In genomic region chr19:47047931-47048399, GRCh38 we compare ENCODE assay signal across 8 cellular contexts. TPM values are rescaled to one million over a fixed set of nuclear protein-coding genes. Genes with fewer than 3 reads are reported as not detected.
A peak's percentile ranks its signal among the peaks of the same experiment; 100 is the strongest.
DNase-seq lines count a peak whose midpoint lies in the region; ATAC-seq, FAIRE-seq and TF ChIP-seq lines count a peak whose summit lies in the region.

No MANE protein-coding gene starts in this region.

- FAIRE-seq in urothelium cell line (lab: Jason Lieb, UNC), result peak; percentile 44

- no peak for TF ChIP-seq POLR2A in prostate gland (IDR thresholded peaks at IDR 0.05)

- under 1% methylated on average over 25 of the region's 32 CpGs for WGBS in prostate gland

- H3K27ac ChIP-seq in prostate gland, result peak overlapping the region; percentile 73 to 76

- H3K27me3 ChIP-seq in GM06990 (replicated peaks; ENCODE audit: control insufficient read depth, insufficient read depth, low read length) (no peaks in the 10 kb centered on the region), prostate gland (replicated peaks; ENCODE audit: insufficient read depth) (no peaks in the 10 kb centered on the region)

- H3K36me3 ChIP-seq in GM06990 (ENCODE audit: control insufficient read depth, insufficient read depth, low read length) (no peaks in the 10 kb centered on the region), prostate gland (no peaks in the 10 kb centered on the region)

- peak overlapping the region; percentile 84 for H3K4me3 ChIP-seq in GM06990 (replicated peaks; ENCODE audit: low read depth, low read length)
- H3K4me3 ChIP-seq in prostate gland, result peak overlapping the region; percentile 91 to 95

- ATAC-seq in HG02610 (IDR thresholded peaks at IDR 0.05; ENCODE audit: unreplicated experiment) (peak; percentile 54), left ventricle myocardium superior (peak; percentile 89)

- intact Hi-C loops in left ventricle myocardium superior (cut with micrococcal nuclease) (no loop called here), prostate gland (cut with DNase I) (no loop called here)

- peak; percentile 80 for DNase-seq in GM06990 (ENCODE audit: extremely low read depth, insufficient read length)
- DNase-seq in NCI-H1417 (lab: John Stamatoyannopoulos, UW), result peak; percentile 47 to 84 (median 72)
- DNase-seq in T follicular helper cell (ENCODE audit: low read depth), result peak; percentile 44
- peak in 55 of 56 donors; percentile 18 to 92 (median 79) for DNase-seq in amygdala (lab: John Stamatoyannopoulos, UW)
- DNase-seq in left ventricle myocardium superior, result peak; percentile 86
- DNase-seq in prostate gland (ENCODE audit: low spot score), result peak; percentile 80
- peak; percentile 96 for DNase-seq in urothelium cell line (ENCODE audit: low spot score)

- no peaks in the 10 kb centered on the region for H3K9me3 ChIP-seq in prostate gland

- H3K4me1 ChIP-seq in prostate gland (replicated peaks), result no peaks in the 10 kb centered on the region

- TF ChIP-seq CTCF in GM06990 (IDR thresholded peaks at IDR 0.05; ENCODE audit: insufficient read depth, low read length, poor library complexity, severe bottlenecking) (no peak), prostate gland (IDR thresholded peaks at IDR 0.05) (no peak)

RNA-seq across cellular contexts. Expression of gene TMEM160, which starts 0.5 kb away (rescaled TPM):
- 31.6 TPM for total RNA-seq in left ventricle myocardium superior
- 10 to 100 TPM; 23.4 to 55.5 TPM for total RNA-seq in prostate gland

RNA-seq across cellular contexts. Expression of gene NPAS1, which starts 28.3 kb away (rescaled TPM):
- total RNA-seq in left ventricle myocardium superior (0.32 TPM), prostate gland (under 1 TPM; 0.27 to 0.51 TPM)

Comparison
In these comparisons a context has a peak if more than half of its experiments do, and no peak if none do; other contexts are left out.
1. Peak in every context shown above with its lines: DNase-seq, ATAC-seq, H3K4me3 ChIP-seq and H3K27ac ChIP-seq.
2. DNase-seq: peak in every context shown above with its lines; median percentile 96 in urothelium cell line; 86 in left ventricle myocardium superior; 80 in GM06990; 80 in prostate gland; 79 in amygdala; 72 in NCI-H1417; 44 in T follicular helper cell.